ENCODE assay signal across 9 cellular contexts in the genomic region with DNA sequence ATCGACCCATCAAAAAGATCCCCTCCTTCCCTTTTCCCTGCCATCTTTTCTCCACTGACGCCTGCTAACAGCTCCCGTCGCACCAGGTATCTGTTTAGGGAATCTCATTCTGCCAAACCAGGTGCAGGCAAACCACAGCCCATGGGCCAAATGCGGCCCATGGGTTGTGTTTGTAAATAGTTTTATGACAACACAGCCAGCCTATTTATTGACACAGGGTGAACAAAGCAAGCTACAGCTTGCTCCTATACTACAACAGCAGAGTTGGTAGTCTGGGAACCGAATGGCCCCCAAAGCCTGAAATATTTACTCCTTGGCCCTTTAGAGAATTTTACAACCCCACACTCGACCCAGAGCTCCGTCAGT.
A peak's percentile ranks its signal among the peaks of the same experiment; 100 is the strongest.
DNase-seq lines count a peak whose midpoint lies in the region; ATAC-seq and TF ChIP-seq lines count a peak whose summit lies in the region.
"Had no signal": no experiment of that assay in that cellular context is flagged by ENCODE, and none has a peak within 500 bp of the region (broad histone marks: within the 10 kb centered on the region; RNA-seq: fewer than 3 reads in every experiment).

No MANE protein-coding gene starts in this region.

- in situ Hi-C loops in KBM-7 (cut with MboI; ENCODE audit: low pct_unique_long_range_greater_than_20kb, low sequenced_read_pairs), result no loop called here

- no peaks in the 10 kb centered on the region for H3K9me2 ChIP-seq in DOHH2 (replicated peaks; ENCODE audit: control insufficient read depth, low read length)

- H4K20me1 ChIP-seq in BLaER1 (peaks cover 68% of the 10 kb centered on the region), DOHH2 (ENCODE audit: control insufficient read depth, insufficient read depth, low read depth, low read length) (0 out of 2 replicates have a peak, but pooled peaks cover 3% of the 10 kb centered on the region), OCI-LY3 (ENCODE audit: insufficient read depth, low read length) (peaks cover 68% of the 10 kb centered on the region)

- TF ChIP-seq CTCF in DOHH2 (IDR thresholded peaks at IDR 0.05; ENCODE audit: low read depth, low read length, poor library complexity, severe bottlenecking) (no peak), OCI-LY3 (IDR thresholded peaks at IDR 0.05; ENCODE audit: low read depth, low read length) (no peak), epithelial cell of esophagus (IDR thresholded peaks at IDR 0.05; ENCODE audit: insufficient read depth, low read depth, low read length, missing control alignments) (no peak)

- H3K36me3 ChIP-seq in BLaER1 (peaks cover 20% of the 10 kb centered on the region), DOHH2 (ENCODE audit: control insufficient read depth, low read length) (peaks cover 27% of the 10 kb centered on the region), OCI-LY3 (replicated peaks; ENCODE audit: low read depth, low read length) (peaks cover 35% of the 10 kb centered on the region)
- H3K36me3 ChIP-seq: uterus had no signal

- H2AFZ ChIP-seq in OCI-LY3 (ENCODE audit: low read depth, low read length), result no peak overlapping the region

- H3F3A ChIP-seq in DOHH2 (ENCODE audit: control insufficient read depth, insufficient read depth), result peaks cover 7% of the 10 kb centered on the region

- no peak for ATAC-seq in HG03045 (IDR thresholded peaks at IDR 0.05; ENCODE audit: unreplicated experiment)

- H3K4me1 ChIP-seq in BLaER1 (peaks cover 67% of the 10 kb centered on the region), DOHH2 (ENCODE audit: control insufficient read depth, low read length) (peaks cover 64% of the 10 kb centered on the region), OCI-LY3 (ENCODE audit: low read length) (peaks cover 66% of the 10 kb centered on the region)

- no peaks in the 10 kb centered on the region for H3K27me3 ChIP-seq in BLaER1
- H3K27me3 ChIP-seq in DOHH2 (ENCODE audit: control insufficient read depth, low read length), result no peaks in the 10 kb centered on the region
- H3K27me3 ChIP-seq in OCI-LY3 (ENCODE audit: low read depth, low read length), result no peaks in the 10 kb centered on the region
- H3K27me3 ChIP-seq: uterus had no signal

- H3K9ac ChIP-seq in BLaER1, result peak overlapping the region; percentile 15; the same call in 1 of the 2 replicates
- peak overlapping the region; percentile 45; the same call in 1 of the 2 replicates for H3K9ac ChIP-seq in OCI-LY3 (ENCODE audit: low read length)

- H3K79me2 ChIP-seq in DOHH2 (ENCODE audit: control insufficient read depth, low read length) (peaks cover 78% of the 10 kb centered on the region), OCI-LY3 (ENCODE audit: low read length) (peaks cover 98% of the 10 kb centered on the region)

- H3K27ac ChIP-seq in BLaER1 (peak overlapping the region; percentile 72), DOHH2 (ENCODE audit: low read depth, low read length) (peak overlapping the region; percentile 20), OCI-LY3 (ENCODE audit: low read length) (peak overlapping the region; percentile 55)
- H3K27ac ChIP-seq: uterus had no signal

- H3K4me2 ChIP-seq in BLaER1, result peak overlapping the region; percentile 83
- H3K4me2 ChIP-seq in DOHH2 (ENCODE audit: low read length), result peak overlapping the region; percentile 66
- peak overlapping the region; percentile 84 for H3K4me2 ChIP-seq in OCI-LY3 (ENCODE audit: low read length)

- H3K4me3 ChIP-seq in BLaER1 (peak overlapping the region; percentile 47; the same call in 1 of the 2 replicates), DOHH2 (ENCODE audit: low read length) (peak overlapping the region; percentile 53), OCI-LY3 (ENCODE audit: low read length) (peak overlapping the region; percentile 59), epithelial cell of esophagus (ENCODE audit: low read length) (no peak overlapping the region)
- H3K4me3 ChIP-seq: uterus had no signal

- no peaks in the 10 kb centered on the region for H3K9me3 ChIP-seq in BLaER1
- no peaks in the 10 kb centered on the region for H3K9me3 ChIP-seq in DOHH2 (ENCODE audit: control insufficient read depth, insufficient read depth, low read length)
- H3K9me3 ChIP-seq in OCI-LY3 (ENCODE audit: insufficient read depth, low read length), result no peaks in the 10 kb centered on the region
- H3K9me3 ChIP-seq: uterus had no signal

- peak; percentile 44 for DNase-seq in epithelial cell of esophagus (ENCODE audit: low read depth)
- no peak for DNase-seq in HUDEP-2 (lab: John Stamatoyannopoulos, UW; ENCODE audit: unreplicated experiment in 76 of 76)
- DNase-seq in NCI-H226, result no peak
- no peak for DNase-seq in KBM-7
- DNase-seq: uterus had no signal

Comparison
In these comparisons a context has a peak if more than half of its experiments do, and no peak if none do; other contexts are left out.
1. H3K27ac ChIP-seq: peak in every context shown above with its lines; median percentile 72 in BLaER1; 55 in OCI-LY3; 20 in DOHH2.